In genomic region chr7:25621993-25622392, GRCh38 we compare ENCODE assay signal across 26 cellular contexts.
"Had no signal": no experiment of that assay in that cellular context is flagged by ENCODE, and none has a peak within 500 bp of the region (broad histone marks: within the 10 kb centered on the region; RNA-seq: fewer than 3 reads in every experiment).

No MANE protein-coding gene starts in this region.

- H3K4me1 ChIP-seq: breast epithelium had no signal

- H3K36me3 Mint-ChIP-seq: activated CD4-positive, alpha-beta memory T cell treated with anti-CD3 and anti-CD28 coated beads for 36 hours; T-cell had no signal

- H3K27me3 ChIP-seq: breast epithelium had no signal

- H3K36me3 ChIP-seq: breast epithelium had no signal

- H3K27ac Mint-ChIP-seq: activated CD4-positive, alpha-beta memory T cell treated with anti-CD3 and anti-CD28 coated beads for 36 hours; activated naive CD8-positive, alpha-beta T cell; T-cell had no signal

- H3K4me3 Mint-ChIP-seq: activated CD4-positive, alpha-beta memory T cell treated with anti-CD3 and anti-CD28 coated beads for 36 hours; activated CD4-positive, alpha-beta T cell treated with anti-CD3 and anti-CD28 coated beads, Interleukin-2, amount 10 ng/mL, durations not matched to agents 7 days and 5 days; activated naive CD8-positive, alpha-beta T cell; activated T-cell treated with anti-CD3 and anti-CD28 coated beads, Interleukin-2, amount 50 U/mL, for 4 hours had no signal

- H3K27ac ChIP-seq: breast epithelium, SK-N-MC had no signal

- H3K27me3 Mint-ChIP-seq: activated CD4-positive, alpha-beta memory T cell treated with anti-CD3 and anti-CD28 coated beads for 36 hours; activated CD4-positive, alpha-beta T cell treated with anti-CD3 and anti-CD28 coated beads, Interleukin-2, amount 10 ng/mL, durations not matched to agents 7 days and 5 days; activated naive CD8-positive, alpha-beta T cell; T-cell had no signal

- H3K4me3 ChIP-seq: breast epithelium, SK-N-MC had no signal

- DNase-seq: activated CD4-positive, alpha-beta memory T cell treated with anti-CD3 and anti-CD28 coated beads for 36 hours; activated CD4-positive, alpha-beta T cell treated with anti-CD3 and anti-CD28 coated beads, Interleukin-2, amount 10 ng/mL, durations not matched to agents 7 days and 5 days; activated CD4-positive, CD25-positive, alpha-beta regulatory T cell; activated CD8-positive, alpha-beta memory T cell treated with anti-CD3 and anti-CD28 coated beads for 24 hours; activated effector memory CD4-positive, alpha-beta T cell treated with anti-CD3 and anti-CD28 coated beads, Interleukin-2, amount 50 U/mL, for 16 hours; activated naive CD4-positive, alpha-beta T cell treated with Interleukin-2 at 50 U/mL for 16 hours; activated T-cell treated with anti-CD3 and anti-CD28 coated beads, Interleukin-2, amount 50 U/mL, for 4 hours; anterior cingulate cortex; caudate nucleus; NCI-H1048; NCI-H1930; NCI-H2171 treated with DMSO at 0.1 percent for 48 hours; NCI-H226; NCI-H526 treated with DMSO at 0.1 percent for 48 hours; NK-92 treated with Interleukin-12 subunit alpha and Interleukin-12 subunit beta, amount 100 ng/mL, for 24 hours; OCI-M1; RPMI8226; T-cell; T-helper 2 cell; T1000 had no signal

- ATAC-seq: activated T-cell treated with anti-CD3 and anti-CD28 coated beads, Interleukin-2, amount 50 U/mL, for 4 hours; Panc1; Right ventricle myocardium inferior; T-cell had no signal

- H3K9me3 Mint-ChIP-seq: activated CD4-positive, alpha-beta memory T cell treated with anti-CD3 and anti-CD28 coated beads for 36 hours; activated T-cell treated with anti-CD3 and anti-CD28 coated beads, Interleukin-2, amount 50 U/mL, for 4 hours; T-cell had no signal

- FAIRE-seq: TTC549 had no signal

- H3K9me3 ChIP-seq: breast epithelium had no signal
